ENCODE assay signal across 8 cellular contexts in genomic region chr12:109573914-109574244, GRCh38. TPM values are rescaled to one million over a fixed set of nuclear protein-coding genes. Genes with fewer than 3 reads are reported as not detected.
DNase-seq lines count a peak whose midpoint lies in the region; ATAC-seq, FAIRE-seq and TF ChIP-seq lines count a peak whose summit lies in the region.

No MANE protein-coding gene starts in this region.

- peak overlapping the region; percentile 44 for H3K4me3 ChIP-seq in bronchial epithelial cell (ENCODE audit: low read depth, low read length)

- intact Hi-C loops in CD14-positive monocyte (cut with micrococcal nuclease), result loop anchor here (5.0 to 10.0 kb wide), 2 partner anchors 89 to 138 kb away; partner anchors contain the start of gene FAM222A (in 1 of the 2)
- intact Hi-C loops in natural killer cell (cut with micrococcal nuclease), result loop anchor here (2.0 to 5.0 kb wide), 2 partner anchors 139 to 423 kb away; partner anchors contain the start of genes ANKRD13A, FAM222A and GIT2

- peaks cover 11% of the 10 kb centered on the region for H3K36me3 ChIP-seq in bronchial epithelial cell (ENCODE audit: control insufficient read depth, insufficient read depth, low read length)

- DNase-seq in CD14-positive monocyte (ENCODE audit: low spot score) (no peak), bronchial epithelial cell (ENCODE audit: low read depth) (no peak), natural killer cell (no peak), iPS-NIHi7 (ENCODE audit: extremely low spot score) (no peak), NCI-H2107 treated with DMSO at 0.1 percent for 48 hours (lab: John Stamatoyannopoulos, UW; ENCODE audit: unreplicated experiment) (no peak), GM03348 (ENCODE audit: low spot score) (no peak), NCI-H1417 (lab: John Stamatoyannopoulos, UW) (no peak)

- H3K9me3 Mint-ChIP-seq in CD14-positive monocyte (no peaks in the 10 kb centered on the region), natural killer cell (no peaks in the 10 kb centered on the region)

- ATAC-seq in HG03175 (IDR thresholded peaks at IDR 0.05; ENCODE audit: unreplicated experiment) (peak; percentile 3), natural killer cell (peak in 2 of 3 donors; percentile 3 to 6)

- H3K4me1 Mint-ChIP-seq in CD14-positive monocyte (peaks cover 16% of the 10 kb centered on the region), natural killer cell (peaks cover 27 to 29% of the 10 kb centered on the region in 2 donors)

- peak overlapping the region in 5 of 7 donors; percentile 41 to 98 (median 94) for H3K27ac Mint-ChIP-seq in CD14-positive monocyte
- peak overlapping the region; percentile 96 to 99 for H3K27ac Mint-ChIP-seq in natural killer cell

- no peak for FAIRE-seq in bronchial epithelial cell (lab: Jason Lieb, UNC)

- TF ChIP-seq CTCF in CD14-positive monocyte (IDR thresholded peaks at IDR 0.05) (no peak), bronchial epithelial cell (IDR thresholded peaks at IDR 0.05; ENCODE audit: insufficient read depth, low read length, severe bottlenecking) (no peak), natural killer cell (IDR thresholded peaks at IDR 0.05) (no peak)

- H3K4me3 Mint-ChIP-seq in CD14-positive monocyte, result peak overlapping the region; percentile 84 to 87
- peak overlapping the region; percentile 95 for H3K4me3 Mint-ChIP-seq in natural killer cell

- peaks cover 27 to 31% of the 10 kb centered on the region in 2 donors for H3K36me3 Mint-ChIP-seq in CD14-positive monocyte
- H3K36me3 Mint-ChIP-seq in natural killer cell, result no peaks in the 10 kb centered on the region

- no peaks in the 10 kb centered on the region for H3K27me3 ChIP-seq in bronchial epithelial cell (ENCODE audit: control insufficient read depth, insufficient read depth, low read length)

- H3K27me3 Mint-ChIP-seq in CD14-positive monocyte (ENCODE audit: low read depth in 3 of 3) (no peaks in the 10 kb centered on the region), natural killer cell (ENCODE audit: low read depth in 2 of 2) (no peaks in the 10 kb centered on the region)

RNA-seq across cellular contexts. Expression of gene MVK, which starts 0.3 kb away (rescaled TPM):
- 1 to 10 TPM; 1.1 to 1.6 TPM for polyA plus RNA-seq in CD14-positive monocyte
- 14.3 and 16.1 TPM in 2 replicates for total RNA-seq in bronchial epithelial cell
- total RNA-seq in natural killer cell, result 10 to 100 TPM in 2 of 3 donors, 1 to 10 TPM in 1; 9.4 to 16.6 (median 16.2) TPM

RNA-seq across cellular contexts. Expression of gene MMAB, which starts 0.6 kb away (rescaled TPM):
- 10 to 100 TPM; 12.4 to 15.6 TPM for polyA plus RNA-seq in CD14-positive monocyte
- total RNA-seq in bronchial epithelial cell (33.5 and 36.9 TPM in 2 replicates), natural killer cell (10 to 100 TPM; 17.1 to 18.3 (median 17.6) TPM)
